ENCODE assay signal across 8 cellular contexts in the genomic region with DNA sequence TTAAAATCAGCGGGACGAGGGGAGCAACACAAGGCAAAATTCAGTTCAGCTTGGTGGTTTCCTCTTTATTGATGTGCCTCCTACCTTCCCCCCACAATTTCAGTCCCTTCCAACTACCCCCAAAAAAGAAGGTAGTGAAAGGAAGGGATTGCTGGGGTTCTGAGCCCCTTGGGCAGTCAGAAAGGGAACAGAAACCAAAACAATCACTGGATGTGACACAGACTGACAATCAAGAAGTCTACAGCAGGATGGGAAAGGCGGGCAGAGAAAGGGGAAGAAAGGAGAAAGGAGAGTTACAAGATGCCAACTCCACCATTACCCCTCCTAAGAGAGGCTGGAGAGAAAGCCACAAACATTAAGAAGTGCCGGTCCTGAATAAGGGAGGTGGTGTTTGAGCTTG. TPM values are rescaled to one million over a fixed set of nuclear protein-coding genes. Genes with fewer than 3 reads are reported as not detected.
DNase-seq lines count a peak whose midpoint lies in the region; ATAC-seq and TF ChIP-seq lines count a peak whose summit lies in the region.

No MANE protein-coding gene starts in this region.

- ATAC-seq in DND-41 (ENCODE audit: insufficient read depth, low read depth) (no peak), HG03469 (IDR thresholded peaks at IDR 0.05; ENCODE audit: unreplicated experiment) (no peak), HG02763 (IDR thresholded peaks at IDR 0.05; ENCODE audit: unreplicated experiment) (no peak)
- ATAC-seq in effector memory CD8-positive, alpha-beta T cell (replicated peaks), result no peak

- H3K4me1 ChIP-seq in DND-41 (ENCODE audit: insufficient read depth, low read length) (peaks cover 57% of the 10 kb centered on the region), OCI-LY1 (ENCODE audit: insufficient read depth, low read length, severe bottlenecking) (peaks cover 47% of the 10 kb centered on the region), parathyroid adenoma (peaks cover 17% of the 10 kb centered on the region)

- no peaks in the 10 kb centered on the region for H3K9me2 ChIP-seq in OCI-LY1 (ENCODE audit: low read depth, low read length)

- H4K20me1 ChIP-seq in DND-41 (ENCODE audit: insufficient read depth, low read length) (peaks cover 23% of the 10 kb centered on the region), OCI-LY1 (ENCODE audit: insufficient read depth, low read length) (no peaks in the 10 kb centered on the region)

- H3K9ac ChIP-seq in DND-41 (ENCODE audit: low read depth, low read length) (peak overlapping the region; percentile 66; the same call in 1 of the 2 replicates), OCI-LY1 (ENCODE audit: low read length) (peak overlapping the region; percentile 98), parathyroid adenoma (no peak overlapping the region)

- H3K27ac Mint-ChIP-seq in effector memory CD8-positive, alpha-beta T cell, result peak overlapping the region; percentile 38 to 89

- H2AFZ ChIP-seq in DND-41 (ENCODE audit: low read depth, low read length), result no peak overlapping the region
- no peak overlapping the region for H2AFZ ChIP-seq in OCI-LY1 (ENCODE audit: low read length)
- H2AFZ ChIP-seq in parathyroid adenoma, result no peak overlapping the region

- no peak for DNase-seq in DND-41
- no peak for DNase-seq in effector memory CD8-positive, alpha-beta T cell
- DNase-seq in MG63, result no peak
- DNase-seq in stimulated activated naive CD4-positive, alpha-beta T cell (lab: John Stamatoyannopoulos, UW), result no peak

- H3K27me3 Mint-ChIP-seq in effector memory CD8-positive, alpha-beta T cell, result no peaks in the 10 kb centered on the region

- TF ChIP-seq CTCF in DND-41 (IDR thresholded peaks at IDR 0.05; ENCODE audit: borderline replicate concordance, extremely low read depth, low read length, poor library complexity, severe bottlenecking), result no peak
- no peak for TF ChIP-seq CTCF in OCI-LY1 (IDR thresholded peaks at IDR 0.05; ENCODE audit: low read length)
- no peak for TF ChIP-seq CTCF in parathyroid adenoma (IDR thresholded peaks at IDR 0.05)

- H3F3A ChIP-seq in OCI-LY1 (ENCODE audit: insufficient read depth, low read length), result 0 out of 2 replicates have a peak, but pooled peaks cover 10% of the 10 kb centered on the region

- H3K4me2 ChIP-seq in DND-41 (ENCODE audit: insufficient read depth, low read length) (peak overlapping the region; percentile 72), OCI-LY1 (ENCODE audit: low read length) (peak overlapping the region; percentile 94), parathyroid adenoma (ENCODE audit: low read length) (peak overlapping the region; percentile 67)

- H3K4me3 Mint-ChIP-seq in effector memory CD8-positive, alpha-beta T cell, result peak overlapping the region; percentile 99 to 100

- H3K27me3 ChIP-seq in DND-41 (ENCODE audit: insufficient read depth, low read length, poor library complexity) (no peaks in the 10 kb centered on the region), OCI-LY1 (ENCODE audit: insufficient read depth, low read length) (no peaks in the 10 kb centered on the region), parathyroid adenoma (ENCODE audit: control insufficient read depth, insufficient read depth, low read length) (no peaks in the 10 kb centered on the region), MG63 (no peaks in the 10 kb centered on the region)

- H3K27ac ChIP-seq in DND-41 (ENCODE audit: low read length) (peak overlapping the region; percentile 66; the same call in 1 of the 2 replicates), OCI-LY1 (ENCODE audit: low read depth, low read length, poor library complexity, severe bottlenecking) (peak overlapping the region; percentile 80), parathyroid adenoma (no peak overlapping the region)

- H3K79me2 ChIP-seq in DND-41 (ENCODE audit: insufficient read depth, low read length) (peaks cover 62% of the 10 kb centered on the region), OCI-LY1 (ENCODE audit: insufficient read depth, low read length) (peaks cover 7% of the 10 kb centered on the region; the same call in 1 of the 2 replicates), parathyroid adenoma (peaks cover 3% of the 10 kb centered on the region)

- no peaks in the 10 kb centered on the region for H3K9me3 Mint-ChIP-seq in effector memory CD8-positive, alpha-beta T cell

- peaks cover 52% of the 10 kb centered on the region for H3K36me3 ChIP-seq in DND-41 (ENCODE audit: insufficient read depth, low read length)
- peaks cover 54% of the 10 kb centered on the region for H3K36me3 ChIP-seq in OCI-LY1 (ENCODE audit: insufficient read depth, low read length)
- H3K36me3 ChIP-seq in parathyroid adenoma (ENCODE audit: control insufficient read depth, insufficient read depth, low read length), result no peaks in the 10 kb centered on the region
- peaks cover 32% of the 10 kb centered on the region for H3K36me3 ChIP-seq in MG63

- no peaks in the 10 kb centered on the region for H3K9me3 ChIP-seq in DND-41 (ENCODE audit: insufficient read depth, low read length, severe bottlenecking)
- no peaks in the 10 kb centered on the region for H3K9me3 ChIP-seq in OCI-LY1 (ENCODE audit: low read length)
- no peaks in the 10 kb centered on the region for H3K9me3 ChIP-seq in parathyroid adenoma (ENCODE audit: control insufficient read depth, low read length)
- no peaks in the 10 kb centered on the region for H3K9me3 ChIP-seq in MG63

- peak overlapping the region in 1 of 2 experiments; percentile 87; a peak in 2 of 4 replicates for H3K4me3 ChIP-seq in DND-41 (ENCODE audit: low read depth in 1 of 2, low read length in 2 of 2)
- peak overlapping the region; percentile 98 for H3K4me3 ChIP-seq in OCI-LY1 (ENCODE audit: low read depth, low read length, poor library complexity, severe bottlenecking)
- H3K4me3 ChIP-seq in parathyroid adenoma (ENCODE audit: low read depth, low read length), result peak overlapping the region; percentile 49
- H3K4me3 ChIP-seq in MG63, result no peak overlapping the region; the same call in 1 of the 2 replicates

- peaks cover 46 to 54% of the 10 kb centered on the region in 2 donors for H3K4me1 Mint-ChIP-seq in effector memory CD8-positive, alpha-beta T cell (ENCODE audit: low read depth in 2 of 2)

- peaks cover 83% of the 10 kb centered on the region for H3K36me3 Mint-ChIP-seq in effector memory CD8-positive, alpha-beta T cell (ENCODE audit: insufficient read depth)

RNA-seq across cellular contexts. Expression of gene PHF23, which starts 1.1 kb away (rescaled TPM):
- total RNA-seq in MG63 (2014; rRNA removed; shearing (Covaris generic); ENCODE audit: low replicate concordance), result 34.4 and 62.7 TPM in 2 replicates

RNA-seq across cellular contexts. Expression of gene GABARAP, which starts 1.9 kb away (rescaled TPM):
- total RNA-seq in MG63 (2014; rRNA removed; shearing (Covaris generic); ENCODE audit: low replicate concordance), result 36.7 and 148 TPM in 2 replicates

RNA-seq across cellular contexts. Expression of gene DVL2, which starts 6.1 kb away (rescaled TPM):
- 11.5 and 26.2 TPM in 2 replicates for total RNA-seq in MG63 (2014; rRNA removed; shearing (Covaris generic); ENCODE audit: low replicate concordance)

RNA-seq across cellular contexts. Expression of gene CTDNEP1, which starts 11.2 kb away (rescaled TPM):
- total RNA-seq in MG63 (2014; rRNA removed; shearing (Covaris generic); ENCODE audit: low replicate concordance), result 7.8 and 24.7 TPM in 2 replicates

RNA-seq across cellular contexts. Expression of gene ELP5, which starts 11.6 kb away (rescaled TPM):
- total RNA-seq in MG63 (2014; rRNA removed; shearing (Covaris generic); ENCODE audit: low replicate concordance), result 24.1 and 36.4 TPM in 2 replicates
